In the genomic region with DNA sequence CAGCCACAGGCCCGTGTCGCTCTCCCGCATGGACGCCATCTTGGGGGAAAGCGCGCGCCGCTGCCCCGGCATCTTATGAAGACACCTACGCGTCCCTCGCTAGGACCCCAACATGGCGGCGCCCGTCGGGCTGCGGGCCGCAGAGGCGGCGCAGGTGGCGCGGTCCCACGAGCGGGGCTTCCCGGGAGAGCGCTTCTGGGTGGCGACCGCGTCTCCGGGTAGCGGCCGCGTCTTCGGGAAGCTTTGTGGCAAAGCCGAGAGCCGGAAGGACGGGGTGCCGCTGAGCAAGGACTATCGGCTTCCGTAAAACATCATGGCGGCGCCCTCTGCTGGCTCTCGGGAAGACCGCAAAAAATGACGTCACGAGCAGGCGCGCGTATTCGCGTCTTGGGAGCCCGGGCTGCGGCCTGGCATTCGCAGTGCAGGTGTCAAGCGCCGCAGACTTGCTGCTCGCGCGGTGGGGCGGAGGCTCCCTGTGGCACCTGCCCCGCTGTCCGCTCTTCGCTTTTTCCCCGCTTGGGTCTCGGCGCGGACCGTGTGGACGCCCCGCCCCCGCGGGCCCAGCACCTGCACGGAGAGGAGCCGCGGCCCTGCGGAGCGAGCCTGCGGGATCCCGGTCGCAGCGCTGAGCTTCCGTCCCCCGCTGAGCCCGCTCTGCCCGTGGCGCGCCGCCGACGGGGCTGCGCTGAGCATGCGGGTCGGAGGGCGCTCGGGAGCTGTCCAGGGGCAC, we compare ENCODE assay signal across 8 cellular contexts. TPM values are rescaled to one million over a fixed set of nuclear protein-coding genes. Genes with fewer than 3 reads are reported as not detected.
A peak's percentile ranks its signal among the peaks of the same experiment; 100 is the strongest.
DNase-seq lines count a peak whose midpoint lies in the region; ATAC-seq, FAIRE-seq and TF ChIP-seq lines count a peak whose summit lies in the region.

A gene (minus strand): TSS at position 54 of the 730 bp plus-strand sequence. CDS start 15 bp downstream, at position 39.

- H3K4me3 Mint-ChIP-seq in brain, result peak within 1 kb of the TSS; percentile 95 to 100 (median 97)

- peaks cover 3% of the 10 kb centered on the region for H3K27me3 Mint-ChIP-seq in brain

- H3K27ac Mint-ChIP-seq in brain, result peak within 1 kb of the TSS; percentile 91 to 98 (median 96)

- CTCF ChIA-PET in A549 (lab: Yijun Ruan, JAX), result interaction anchor here (0.7 to 0.9 kb wide), 3 partner anchors 12 to 26 kb away, joined by 3 read pairs; no protein-coding TSS in a partner anchor

- intact Hi-C loops in gastrocnemius medialis (cut with DNase I; ENCODE audit: low total_unique reads), result loop anchor here (2.0 to 10.0 kb wide), 5 partner anchors 138 to 994 kb away; a partner anchor contains a TSS

- no peaks in the 10 kb centered on the region for H3K9me3 Mint-ChIP-seq in brain

- in situ Hi-C loops in gastrocnemius medialis (cut with MboI; ENCODE audit: low sequenced_read_pairs in 4 of 4), result no loop called here

- no peak for FAIRE-seq in A549 (lab: Jason Lieb, UNC)

- 0 out of 5 replicates have a peak, but pooled peaks of 1 of the 2 experiments have one; percentile 2 for TF ChIP-seq RAD21 in A549 (conservative IDR thresholded peaks at IDR 0.05 in 1 of 2, IDR thresholded peaks at IDR 0.05 in 1 of 2)

- H3K9me3 ChIP-seq in A549 (no peaks in the 10 kb centered on the region), iPS DF 6.9 (ENCODE audit: control insufficient read depth, insufficient read depth, low read length) (no peaks in the 10 kb centered on the region), gastrocnemius medialis (no peaks in the 10 kb centered on the region)

- WGBS in A549 (ENCODE audit: missing lambda C conversion rate), result 2% methylated on average over 11 of the region's 95 CpGs
- WGBS in iPS DF 6.9 (ENCODE audit: insufficient coverage, insufficient read length), result no CpG with 5 or more reads among the region's 95 CpGs

- H3K36me3 ChIP-seq in iPS DF 6.9 (ENCODE audit: control insufficient read depth, insufficient read depth, low read length) (no peaks in the 10 kb centered on the region), gastrocnemius medialis (peaks cover 0 to 5% of the 10 kb centered on the region in 2 donors)

- peaks cover 37% of the 10 kb centered on the region for H3K4me1 Mint-ChIP-seq in brain

- H3K4me3 ChIP-seq in A549, result peak within 1 kb of the TSS; percentile 88
- peak within 1 kb of the TSS; percentile 97 for H3K4me3 ChIP-seq in iPS DF 6.9 (ENCODE audit: low read length)
- peak within 1 kb of the TSS; percentile 68 to 99 (median 90) for H3K4me3 ChIP-seq in gastrocnemius medialis

- H3K36me3 Mint-ChIP-seq in brain, result peaks cover 34% of the 10 kb centered on the region

- H3K4me1 ChIP-seq in A549 (0 out of 3 replicates have a peak, but pooled peaks cover 7% of the 10 kb centered on the region), iPS DF 6.9 (ENCODE audit: control insufficient read depth, insufficient read depth, low read length) (peaks cover 2% of the 10 kb centered on the region; the same call in 1 of the 2 replicates), gastrocnemius medialis (peaks cover 18 to 23% of the 10 kb centered on the region in 2 donors)

- no peaks in the 10 kb centered on the region for H3K27me3 ChIP-seq in iPS DF 6.9 (ENCODE audit: control insufficient read depth, insufficient read depth, low read length)
- H3K27me3 ChIP-seq in gastrocnemius medialis, result no peaks in the 10 kb centered on the region

- DNase-seq in A549 (ENCODE audit: low read depth in 1 of 2, low spot score in 1 of 2), result peak; percentile 82 to 95
- peak; percentile 85 for DNase-seq in NCI-H2107 treated with DMSO at 0.1 percent for 48 hours (lab: John Stamatoyannopoulos, UW; ENCODE audit: unreplicated experiment)
- peak; percentile 92 for DNase-seq in UCSD-AML1 (lab: John Stamatoyannopoulos, UW; ENCODE audit: unreplicated experiment)
- DNase-seq in iPS DF 6.9 (ENCODE audit: low read depth, low spot score), result peak; percentile 81
- peak; percentile 93 for DNase-seq in gastrocnemius medialis

- TF ChIP-seq POLR2A in A549 (IDR thresholded peaks at IDR 0.05; ENCODE audit: low read length) (peak; percentile 82), gastrocnemius medialis (IDR thresholded peaks at IDR 0.05) (peak; percentile 86 to 92)

- no peak for TF ChIP-seq EP300 in A549 (IDR thresholded peaks at IDR 0.05)

- POLR2A ChIA-PET in A549 (lab: Yijun Ruan, JAX), result interaction anchor here (1.5 to 1.6 kb wide), 3 partner anchors 8 to 49 kb away, joined by 3 to 5 read pairs (median 4); no protein-coding TSS in a partner anchor

- peak within 1 kb of the TSS; percentile 91 for H3K4me2 ChIP-seq in A549

- H3K27ac ChIP-seq in A549 (peak within 1 kb of the TSS; percentile 97 to 99), iPS DF 6.9 (ENCODE audit: low read length) (no peak within 1 kb of the TSS), gastrocnemius medialis (peak within 1 kb of the TSS; percentile 93 to 100 (median 98))

- TF ChIP-seq CTCF in A549 (IDR thresholded peaks at IDR 0.05) (no peak; the same call in 2 of the 3 replicates), brain (conservative IDR thresholded peaks at IDR 0.05) (peak; percentile 79 to 82), gastrocnemius medialis (IDR thresholded peaks at IDR 0.05 in 4 of 5, conservative IDR thresholded peaks at IDR 0.05 in 1 of 5) (peak; percentile 15 to 79 (median 42))

- ATAC-seq in A549, result peak; percentile 91
- peak; percentile 71 for ATAC-seq in GM18858 (IDR thresholded peaks at IDR 0.05; ENCODE audit: unreplicated experiment)
- peak; percentile 70 for ATAC-seq in HG03066 (IDR thresholded peaks at IDR 0.05; ENCODE audit: low read depth, unreplicated experiment)
- ATAC-seq in gastrocnemius medialis, result peak; percentile 92 to 93

TF ChIP-seq in A549, 52 proteins besides CTCF, POLR2A, EP300 and RAD21 (continues in another document):
- TF ChIP-seq KDM5A (IDR thresholded peaks at IDR 0.05) (peak; percentile 12; the same call in 1 of the 2 replicates), CEBPB (IDR thresholded peaks at IDR 0.05) (no peak), MYC (IDR thresholded peaks at IDR 0.05; ENCODE audit: borderline replicate concordance, low read length) (0 out of 2 replicates have a peak, but pooled peaks have one; percentile 13), RFX5 (IDR thresholded peaks at IDR 0.05) (0 out of 2 replicates have a peak, but pooled peaks have one; percentile 46), KDM1A (IDR thresholded peaks at IDR 0.05; ENCODE audit: low read depth) (no peak), RARB (CRISPR knock-in tag; IDR thresholded peaks at IDR 0.05) (no peak), HEYL (CRISPR knock-in tag; IDR thresholded peaks at IDR 0.05) (no peak), SMC3 (IDR thresholded peaks at IDR 0.05) (no peak), HOXB13 (CRISPR knock-in tag; IDR thresholded peaks at IDR 0.05; ENCODE audit: low read depth) (0 out of 2 replicates have a peak, but pooled peaks have one; percentile 67), CBX8 (IDR thresholded peaks at IDR 0.05) (no peak), MAFK (IDR thresholded peaks at IDR 0.05; ENCODE audit: partially characterized antibody) (no peak), ESRRA (IDR thresholded peaks at IDR 0.05; ENCODE audit: borderline replicate concordance, low read length) (no peak), PHF8 (IDR thresholded peaks at IDR 0.05; ENCODE audit: borderline replicate concordance, low read depth) (peak; percentile 48)
- TF ChIP-seq, protein P1, sequence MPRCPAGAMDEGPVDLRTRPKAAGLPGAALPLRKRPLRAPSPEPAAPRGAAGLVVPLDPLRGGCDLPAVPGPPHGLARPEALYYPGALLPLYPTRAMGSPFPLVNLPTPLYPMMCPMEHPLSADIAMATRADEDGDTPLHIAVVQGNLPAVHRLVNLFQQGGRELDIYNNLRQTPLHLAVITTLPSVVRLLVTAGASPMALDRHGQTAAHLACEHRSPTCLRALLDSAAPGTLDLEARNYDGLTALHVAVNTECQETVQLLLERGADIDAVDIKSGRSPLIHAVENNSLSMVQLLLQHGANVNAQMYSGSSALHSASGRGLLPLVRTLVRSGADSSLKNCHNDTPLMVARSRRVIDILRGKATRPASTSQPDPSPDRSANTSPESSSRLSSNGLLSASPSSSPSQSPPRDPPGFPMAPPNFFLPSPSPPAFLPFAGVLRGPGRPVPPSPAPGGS (IDR thresholded peaks at IDR 0.05), result peak; percentile 29; the same call in 1 of the 3 replicates
- TF ChIP-seq, protein P2, sequence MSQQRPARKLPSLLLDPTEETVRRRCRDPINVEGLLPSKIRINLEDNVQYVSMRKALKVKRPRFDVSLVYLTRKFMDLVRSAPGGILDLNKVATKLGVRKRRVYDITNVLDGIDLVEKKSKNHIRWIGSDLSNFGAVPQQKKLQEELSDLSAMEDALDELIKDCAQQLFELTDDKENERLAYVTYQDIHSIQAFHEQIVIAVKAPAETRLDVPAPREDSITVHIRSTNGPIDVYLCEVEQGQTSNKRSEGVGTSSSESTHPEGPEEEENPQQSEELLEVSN (IDR thresholded peaks at IDR 0.05; ENCODE audit: borderline replicate concordance, low read depth), result no peak; the same call in 1 of the 2 replicates
- TF ChIP-seq, protein P3, sequence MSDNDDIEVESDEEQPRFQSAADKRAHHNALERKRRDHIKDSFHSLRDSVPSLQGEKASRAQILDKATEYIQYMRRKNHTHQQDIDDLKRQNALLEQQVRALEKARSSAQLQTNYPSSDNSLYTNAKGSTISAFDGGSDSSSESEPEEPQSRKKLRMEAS (IDR thresholded peaks at IDR 0.05), result peak; percentile 84
- TF ChIP-seq, protein P4, sequence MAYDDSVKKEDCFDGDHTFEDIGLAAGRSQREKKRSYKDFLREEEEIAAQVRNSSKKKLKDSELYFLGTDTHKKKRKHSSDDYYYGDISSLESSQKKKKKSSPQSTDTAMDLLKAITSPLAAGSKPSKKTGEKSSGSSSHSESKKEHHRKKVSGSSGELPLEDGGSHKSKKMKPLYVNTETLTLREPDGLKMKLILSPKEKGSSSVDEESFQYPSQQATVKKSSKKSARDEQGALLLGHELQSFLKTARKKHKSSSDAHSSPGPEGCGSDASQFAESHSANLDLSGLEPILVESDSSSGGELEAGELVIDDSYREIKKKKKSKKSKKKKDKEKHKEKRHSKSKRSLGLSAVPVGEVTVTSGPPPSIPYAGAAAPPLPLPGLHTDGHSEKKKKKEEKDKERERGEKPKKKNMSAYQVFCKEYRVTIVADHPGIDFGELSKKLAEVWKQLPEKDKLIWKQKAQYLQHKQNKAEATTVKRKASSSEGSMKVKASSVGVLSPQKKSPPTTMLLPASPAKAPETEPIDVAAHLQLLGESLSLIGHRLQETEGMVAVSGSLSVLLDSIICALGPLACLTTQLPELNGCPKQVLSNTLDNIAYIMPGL (CRISPR knock-in tag; IDR thresholded peaks at IDR 0.05; ENCODE audit: borderline replicate concordance), result no peak

RNA-seq across cellular contexts. Expression of the gene that starts here (rescaled TPM):
- polyA plus RNA-seq in A549 (2011; rRNA removed), result 9.3 and 11.1 TPM in 2 replicates
- polyA plus RNA-seq in A549 (2012; cell fraction: cytosol; rRNA removed), result 27.2 and 28.3 TPM in 2 replicates
- 46.0 and 66.5 TPM in 2 replicates for polyA plus RNA-seq in A549 (2012; cell fraction: nucleus; rRNA removed)
- 17.0 to 18.3 TPM (median 17.1 TPM) in 3 replicates for polyA plus RNA-seq in A549 (2017; fragmentation: RNase III; extraction: RNeasy Plus Mini Kit Qiagen cat#74134 plus additional on column Dnase treatment)
- polyA minus RNA-seq in A549 (2011; rRNA and poly(A)+ RNA removed), result 5.4 and 5.9 TPM in 2 replicates
- 57.1 TPM for polyA plus RNA-seq in brain (ENCODE audit: insufficient read depth, low read depth, low replicate concordance)
- 10 to 100 TPM in 3 of 4 donors, 1 to 10 TPM in 1; 8.1 to 21.1 (median 15.9) TPM for total RNA-seq in gastrocnemius medialis
